27 cellular contexts compared by ENCODE assay signal in the genomic region with DNA sequence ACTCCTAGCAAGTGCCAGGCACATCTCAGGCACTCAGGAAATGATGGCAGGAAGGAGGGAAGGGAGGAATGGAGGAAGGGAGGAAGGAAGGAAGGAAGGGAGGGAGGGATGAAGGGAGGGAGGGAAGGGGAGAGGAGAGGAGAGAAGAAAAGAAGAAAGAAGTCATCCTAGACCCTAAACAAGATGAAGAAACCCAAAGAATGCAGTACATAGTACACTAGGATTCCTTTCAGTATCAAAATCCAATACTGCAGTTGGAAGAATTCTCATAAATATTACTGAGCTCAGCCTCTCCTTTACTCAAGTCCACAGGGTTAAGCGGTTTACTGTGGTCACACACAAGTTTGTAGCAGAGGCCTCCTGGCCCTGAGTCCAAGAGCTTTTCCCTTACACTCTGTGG.
"Had no signal": no experiment of that assay in that cellular context is flagged by ENCODE, and none has a peak within 500 bp of the region (broad histone marks: within the 10 kb centered on the region; RNA-seq: fewer than 3 reads in every experiment).

No MANE protein-coding gene starts in this region.

- H3K27ac ChIP-seq: colonic mucosa, coronary artery, dorsolateral prefrontal cortex, epithelial cell of prostate, esophagus muscularis mucosa, esophagus squamous epithelium, gastrocnemius medialis, gastroesophageal sphincter, heart left ventricle, heart right ventricle had no signal

- H3K27me3 ChIP-seq: colonic mucosa, esophagus muscularis mucosa, esophagus squamous epithelium, foreskin keratinocyte, gastrocnemius medialis, gastroesophageal sphincter, heart left ventricle, heart right ventricle had no signal

- H3K4me1 ChIP-seq: colonic mucosa, esophagus muscularis mucosa, esophagus squamous epithelium, foreskin keratinocyte, gastrocnemius medialis, heart left ventricle, heart right ventricle had no signal

- H3K9me3 ChIP-seq: colonic mucosa, esophagus muscularis mucosa, esophagus squamous epithelium, gastrocnemius medialis, gastroesophageal sphincter, heart left ventricle, heart right ventricle had no signal

- DNase-seq: colonic mucosa; cortex of kidney; dermis blood vessel endothelial cell; dorsolateral prefrontal cortex; effector CD4-positive, alpha-beta T cell; effector CD8-positive, alpha-beta T cell; effector memory CD4-positive, alpha-beta T cell; effector memory CD8-positive, alpha-beta T cell; endodermal cell; erythroblast; esophagus squamous epithelium; foreskin fibroblast; foreskin keratinocyte; foreskin melanocyte; gastrocnemius medialis; glutamatergic neuron; head of caudate nucleus; heart left ventricle; heart right ventricle had no signal

- FAIRE-seq: colon, endometrium, endothelial cell of umbilical vein had no signal

- H3K4me3 ChIP-seq: colonic mucosa, coronary artery, dorsolateral prefrontal cortex, esophagus muscularis mucosa, esophagus squamous epithelium, gastrocnemius medialis, gastroesophageal sphincter, heart left ventricle, heart right ventricle had no signal

- H3K36me3 ChIP-seq: colonic mucosa, esophagus muscularis mucosa, esophagus squamous epithelium, gastrocnemius medialis, gastroesophageal sphincter, heart left ventricle, heart right ventricle had no signal

- ATAC-seq: effector memory CD8-positive, alpha-beta T cell; esophagus mucosa; gastrocnemius medialis; gastroesophageal sphincter; heart left ventricle; heart right ventricle had no signal
